Comparison of ENCODE assay signal across 8 cellular contexts in the genomic region with DNA sequence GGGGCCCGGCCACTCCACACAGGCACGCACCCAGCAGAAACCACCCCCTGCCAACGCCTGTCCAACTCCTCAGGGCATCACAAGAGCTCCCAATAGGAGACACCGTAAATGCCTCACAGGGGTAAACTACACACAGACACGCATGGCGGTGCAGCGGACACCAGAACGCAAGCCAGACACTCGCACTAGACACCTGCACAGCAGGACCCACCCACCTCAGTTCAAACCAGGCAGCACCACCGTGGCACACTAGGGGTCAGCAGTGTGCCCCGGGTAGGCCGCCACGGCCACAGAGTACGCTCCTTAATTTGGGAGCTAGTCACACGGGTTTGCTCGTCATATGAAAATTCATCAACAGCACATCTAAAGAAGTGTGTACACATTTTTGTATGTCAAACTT. TPM values are rescaled to one million over a fixed set of nuclear protein-coding genes. Genes with fewer than 3 reads are reported as not detected.
DNase-seq lines count a peak whose midpoint lies in the region; ATAC-seq and TF ChIP-seq lines count a peak whose summit lies in the region.

No MANE protein-coding gene starts in this region.

- no peaks in the 10 kb centered on the region for H4K20me1 ChIP-seq in neural cell (ENCODE audit: insufficient read depth)

- H3K36me3 ChIP-seq in esophagus muscularis mucosa (peaks cover 11 to 43% (median 30%) of the 10 kb centered on the region in 4 donors), neural cell (ENCODE audit: insufficient read depth, low read length) (no peaks in the 10 kb centered on the region), suprapubic skin (peaks cover 31% of the 10 kb centered on the region)

- no peak for TF ChIP-seq POLR2A in esophagus muscularis mucosa (IDR thresholded peaks at IDR 0.05; ENCODE audit: low read depth)
- TF ChIP-seq POLR2A in suprapubic skin (IDR thresholded peaks at IDR 0.05) = no peak

- CTCF ChIA-PET in AG04450 (lab: Charles Lee) = interaction anchor here (0.5 to 1.4 kb wide), 6 partner anchors 13 to 193 kb away, joined by 3 to 6 read pairs (median 4); no protein-coding TSS in a partner anchor

- H3K9ac ChIP-seq in neural cell (ENCODE audit: low read length) = no peak overlapping the region

- no peak overlapping the region for H3K4me3 ChIP-seq in AG04450 (ENCODE audit: low read depth, low read length)
- no peak overlapping the region for H3K4me3 ChIP-seq in esophagus muscularis mucosa
- H3K4me3 ChIP-seq in neural cell (ENCODE audit: low read length) = no peak overlapping the region
- H3K4me3 ChIP-seq in suprapubic skin = no peak overlapping the region

- WGBS in esophagus muscularis mucosa = 18% methylated on average over 10 of the region's 16 CpGs
- WGBS in suprapubic skin = 26% methylated on average over 14 of the region's 16 CpGs

- H3K9me3 ChIP-seq in AG04450 (ENCODE audit: control insufficient read depth, insufficient read depth, low read length) (peaks cover 3% of the 10 kb centered on the region; the same call in 1 of the 2 replicates), esophagus muscularis mucosa (no peaks in the 10 kb centered on the region), neural cell (ENCODE audit: low read length) (no peaks in the 10 kb centered on the region), suprapubic skin (no peaks in the 10 kb centered on the region)

- TF ChIP-seq RAD21 in neural cell (conservative IDR thresholded peaks at IDR 0.05) = peak; percentile 39

- H3K4me1 ChIP-seq in esophagus muscularis mucosa (peaks cover 48 to 60% (median 50%) of the 10 kb centered on the region in 4 donors), suprapubic skin (peaks cover 54% of the 10 kb centered on the region)

- no peaks in the 10 kb centered on the region for H3K27me3 ChIP-seq in AG04450 (ENCODE audit: control insufficient read depth, insufficient read depth, low read length)
- no peaks in the 10 kb centered on the region for H3K27me3 ChIP-seq in esophagus muscularis mucosa
- H3K27me3 ChIP-seq in neural cell (ENCODE audit: insufficient read depth, low read depth, low read length) = no peaks in the 10 kb centered on the region
- H3K27me3 ChIP-seq in suprapubic skin = no peaks in the 10 kb centered on the region

- in situ Hi-C loops in GM13977 (cut with MboI; ENCODE audit: low pct_unique_long_range_greater_than_20kb, low sequenced_read_pairs, unreplicated experiment) = no loop called here

- H2AFZ ChIP-seq in neural cell (ENCODE audit: low read depth, low read length) = no peak overlapping the region

- intact Hi-C loops in esophagus muscularis mucosa (cut with DNase I) = loop anchor here (5.0 kb wide), 3 partner anchors 34 to 191 kb away; no protein-coding TSS in a partner anchor

- H3K4me2 ChIP-seq in neural cell (ENCODE audit: low read length) = no peak overlapping the region

- TF ChIP-seq CTCF in AG04450 (IDR thresholded peaks at IDR 0.05; ENCODE audit: low read depth, low read length) = peak; percentile 59
- peak; percentile 82 for TF ChIP-seq CTCF in GM13977 (IDR thresholded peaks at IDR 0.05; ENCODE audit: extremely low read depth, insufficient read depth, missing control alignments)
- TF ChIP-seq CTCF in esophagus muscularis mucosa (IDR thresholded peaks at IDR 0.05) = peak; percentile 86
- peak; percentile 49 for TF ChIP-seq CTCF in neural cell (IDR thresholded peaks at IDR 0.05; ENCODE audit: poor library complexity, severe bottlenecking)
- peak; percentile 52 to 71 for TF ChIP-seq CTCF in suprapubic skin (IDR thresholded peaks at IDR 0.05)

- H3K9me2 ChIP-seq in neural cell (ENCODE audit: insufficient read depth, low read length) = no peaks in the 10 kb centered on the region

- H3K27ac ChIP-seq in AG04450 (ENCODE audit: low read depth, low read length) = no peak overlapping the region
- peak overlapping the region; percentile 40 to 98 (median 94) for H3K27ac ChIP-seq in esophagus muscularis mucosa (replicated peaks in 1 of 4)
- no peak overlapping the region for H3K27ac ChIP-seq in neural cell (ENCODE audit: low read length)
- no peak overlapping the region for H3K27ac ChIP-seq in suprapubic skin

- DNase-seq in AG04450 (ENCODE audit: low read depth, low spot score) = no peak
- DNase-seq in GM13977 (ENCODE audit: low spot score) = peak; percentile 87
- peak; percentile 8 for DNase-seq in NCI-H774 (lab: John Stamatoyannopoulos, UW)
- DNase-seq in activated CD8-positive, alpha-beta memory T cell treated with anti-CD3 and anti-CD28 coated beads, Interleukin-2, amount 50 U/mL, for 48 hours = peak; percentile 85
- DNase-seq in esophagus muscularis mucosa (ENCODE audit: extremely low spot score) = no peak
- DNase-seq in suprapubic skin (ENCODE audit: low spot score in 2 of 2) = peak in 1 of 2 donors; percentile 84

- POLR2A ChIA-PET in AG04450 (lab: Yijun Ruan, JAX) = interaction anchor here (0.5 to 1.0 kb wide), 4 partner anchors 69 to 257 kb away, joined by 3 to 5 read pairs (median 3); no protein-coding TSS in a partner anchor

- TF ChIP-seq EP300 in esophagus muscularis mucosa (IDR thresholded peaks at IDR 0.05) (no peak), neural cell (conservative IDR thresholded peaks at IDR 0.05; ENCODE audit: poor library complexity, severe bottlenecking) (no peak), suprapubic skin (IDR thresholded peaks at IDR 0.05) (no peak)

- no peak for ATAC-seq in HG02938 (IDR thresholded peaks at IDR 0.05; ENCODE audit: unreplicated experiment)

- H3K79me2 ChIP-seq in neural cell (replicated peaks; ENCODE audit: insufficient read depth, low read length) = peaks cover 21% of the 10 kb centered on the region

- H3F3A ChIP-seq in neural cell (ENCODE audit: insufficient read depth, low read length, poor library complexity, severe bottlenecking) = no peaks in the 10 kb centered on the region

TF ChIP-seq in neural cell, 6 proteins besides CTCF, POLR2A, EP300 and RAD21:
- TF ChIP-seq SMC3 (conservative IDR thresholded peaks at IDR 0.05; ENCODE audit: poor library complexity) = peak; percentile 45
- no peak for TF ChIP-seq EZH2 (IDR thresholded peaks at IDR 0.05; ENCODE audit: borderline replicate concordance, insufficient read depth, low read length, poor library complexity, severe bottlenecking)

RNA-seq across cellular contexts. Expression of a gene that starts 3.4 kb away (rescaled TPM):
- 29.3 and 40.8 TPM in 2 replicates for polyA plus RNA-seq in AG04450 (2011; rRNA removed)
- polyA minus RNA-seq in AG04450 (2011; rRNA and poly(A)+ RNA removed) = 50.3 and 59.9 TPM in 2 replicates
- 100 to 1,000 TPM in 2 of 4 donors, 10 to 100 TPM in 2; 78.0 to 103 (median 93.4) TPM for total RNA-seq in esophagus muscularis mucosa
- 37.4 and 46.0 TPM in 2 replicates for polyA plus RNA-seq in neural cell
- polyA minus RNA-seq in neural cell = 39.6 and 45.8 TPM in 2 replicates
- total RNA-seq in suprapubic skin = 10 to 100 TPM; 48.5 to 84.9 (median 69.4) TPM

RNA-seq across cellular contexts. Expression of a gene that starts 52.5 kb away (rescaled TPM):
- polyA plus RNA-seq in AG04450 (2011; rRNA removed) (133 and 181 TPM in 2 replicates), neural cell (76.4 and 90.2 TPM in 2 replicates)
- 19.1 and 22.6 TPM in 2 replicates for polyA minus RNA-seq in AG04450 (2011; rRNA and poly(A)+ RNA removed)
- total RNA-seq in esophagus muscularis mucosa (10 to 100 TPM; 34.6 to 54.8 (median 40.4) TPM), suprapubic skin (10 to 100 TPM; 17.8 to 39.4 (median 25.9) TPM)
- 27.1 and 36.5 TPM in 2 replicates for polyA minus RNA-seq in neural cell

RNA-seq across cellular contexts. Expression of a gene that starts 52.8 kb away (rescaled TPM):
- polyA plus RNA-seq in AG04450 (2011; rRNA removed) = 7.5 and 10.0 TPM in 2 replicates
- polyA minus RNA-seq in AG04450 (2011; rRNA and poly(A)+ RNA removed) = 8.0 and 8.2 TPM in 2 replicates
- total RNA-seq in esophagus muscularis mucosa = 10 to 100 TPM; 19.5 to 31.6 (median 23.5) TPM
- polyA plus RNA-seq in neural cell = 50.0 and 60.3 TPM in 2 replicates
- polyA minus RNA-seq in neural cell = 24.0 and 34.8 TPM in 2 replicates
- total RNA-seq in suprapubic skin = 10 to 100 TPM; 43.0 to 94.5 (median 55.3) TPM

Comparison
In these comparisons a context has a peak if more than half of its experiments do, and no peak if none do; other contexts are left out.
1. DNase-seq: peak in GM13977 (single experiment), NCI-H774 (single experiment) and activated CD8-positive, alpha-beta memory T cell treated with anti-CD3 and anti-CD28 coated beads, Interleukin-2, amount 50 U/mL, for 48 hours (single experiment); none in AG04450 (single experiment) and esophagus muscularis mucosa (single experiment).
2. H3K27ac ChIP-seq: peak in esophagus muscularis mucosa (4 of 4); none in AG04450 (single experiment), neural cell (single experiment) and suprapubic skin (single experiment).
3. Peak in every context shown above with its lines, with median percentiles within 50 percentile points of each other: CTCF ChIP-seq.